ENCODE assay signal across 21 cellular contexts in genomic region chr14:105137481-105138020, GRCh38.
"Had no signal": no experiment of that assay in that cellular context is flagged by ENCODE, and none has a peak within 500 bp of the region (broad histone marks: within the 10 kb centered on the region; RNA-seq: fewer than 3 reads in every experiment).

No MANE protein-coding gene starts in this region.

- H3K4me3 ChIP-seq: body of pancreas, hepatocyte, lower lobe of right lung, smooth muscle cell, thoracic aorta had no signal

- H3K4me1 Mint-ChIP-seq: activated CD4-positive, alpha-beta T cell treated with anti-CD3 and anti-CD28 coated beads for 36 hours; activated naive CD8-positive, alpha-beta T cell treated with anti-CD3 and anti-CD28 coated beads for 36 hours; stimulated activated memory B cell treated with anti-CD40 and anti-IgM and Interleukin-4, amounts not matched to agents 10 μg/mL and 1 μg/mL and 100 μg/mL, for 72 hours had no signal

- H3K27ac Mint-ChIP-seq: activated CD4-positive, alpha-beta T cell treated with anti-CD3 and anti-CD28 coated beads for 36 hours; activated naive CD8-positive, alpha-beta T cell treated with anti-CD3 and anti-CD28 coated beads for 36 hours; activated T-helper 1 cell treated with anti-CD3 and anti-CD28 coated beads, Interleukin-12 subunit alpha, Interleukin-12 subunit beta, Interleukin-2, Interleukin-4 antibody, amounts not matched to agents 30 ng/mL and 10 ng/mL and 1 ng/mL, durations not matched to agents 14 hours and 24 hours and 36 hours; nephron progenitor cell; progenitor cell of endocrine pancreas; stimulated activated memory B cell treated with anti-CD40 and anti-IgM and Interleukin-4, amounts not matched to agents 10 μg/mL and 1 μg/mL and 100 μg/mL, for 72 hours had no signal

- H3K4me2 ChIP-seq: hepatocyte, smooth muscle cell had no signal

- H3K4me1 ChIP-seq: body of pancreas, foreskin keratinocyte, lower lobe of right lung had no signal

- H3K36me3 ChIP-seq: thoracic aorta had no signal

- H3K79me2 ChIP-seq: hepatocyte had no signal

- H3K27ac ChIP-seq: body of pancreas, foreskin keratinocyte, hepatocyte, lower lobe of right lung, thoracic aorta, WERI-Rb-1 had no signal

- H2AFZ ChIP-seq: hepatocyte had no signal

- H3K27me3 ChIP-seq: body of pancreas, hepatocyte had no signal

- ATAC-seq: activated CD4-positive, alpha-beta T cell treated with anti-CD3 and anti-CD28 coated beads for 36 hours; body of pancreas; right cardiac atrium; stimulated activated memory B cell treated with anti-CD40 and anti-IgM and Interleukin-4, amounts not matched to agents 10 μg/mL and 1 μg/mL and 100 μg/mL, for 72 hours had no signal

- H3K27me3 Mint-ChIP-seq: activated naive CD8-positive, alpha-beta T cell treated with anti-CD3 and anti-CD28 coated beads for 36 hours; progenitor cell of endocrine pancreas had no signal

- DNase-seq: activated CD4-positive, alpha-beta T cell treated with anti-CD3 and anti-CD28 coated beads for 36 hours; activated CD4-positive, alpha-beta T cell treated with anti-CD3 and anti-CD28 coated beads, Interleukin-2, amount 50 U/mL, for 48 hours; activated naive CD4-positive, alpha-beta T cell; activated naive CD8-positive, alpha-beta T cell treated with anti-CD3 and anti-CD28 coated beads for 36 hours; activated T-cell treated with anti-CD3 and anti-CD28 coated beads for 4 hours; amniotic stem cell; body of pancreas; foreskin keratinocyte; lower lobe of right lung; nephron progenitor cell; occipital lobe; stimulated activated CD4-positive, alpha-beta T cell treated with anti-CD3 and anti-CD28 coated beads, Interleukin-4, amount 100 ng/mL, for 24 hours; T-helper 2 cell had no signal

- H3K4me3 Mint-ChIP-seq: activated CD4-positive, alpha-beta T cell treated with anti-CD3 and anti-CD28 coated beads for 36 hours; activated naive CD8-positive, alpha-beta T cell treated with anti-CD3 and anti-CD28 coated beads for 36 hours; activated T-helper 1 cell treated with anti-CD3 and anti-CD28 coated beads, Interleukin-12 subunit alpha, Interleukin-12 subunit beta, Interleukin-2, Interleukin-4 antibody, amounts not matched to agents 30 ng/mL and 10 ng/mL and 1 ng/mL, durations not matched to agents 14 hours and 24 hours and 36 hours; nephron progenitor cell; stimulated activated memory B cell treated with anti-CD40 and anti-IgM and Interleukin-4, amounts not matched to agents 10 μg/mL and 1 μg/mL and 100 μg/mL, for 72 hours had no signal
